Comparison of ENCODE assay signal across 20 cellular contexts in genomic region chr11:77630311-77630710, GRCh38. TPM values are rescaled to one million over a fixed set of nuclear protein-coding genes. Genes with fewer than 3 reads are reported as not detected.
DNase-seq lines count a peak whose midpoint lies in the region; ATAC-seq and TF ChIP-seq lines count a peak whose summit lies in the region.
"Had no signal": no experiment of that assay in that cellular context is flagged by ENCODE, and none has a peak within 500 bp of the region (broad histone marks: within the 10 kb centered on the region; RNA-seq: fewer than 3 reads in every experiment).

No MANE protein-coding gene starts in this region.

- peaks cover 72% of the 10 kb centered on the region for H3K79me2 ChIP-seq in osteoblast (ENCODE audit: insufficient read depth, low read length)

- peaks cover 50% of the 10 kb centered on the region for H3K4me1 Mint-ChIP-seq in activated T-cell treated with anti-CD3 and anti-CD28 coated beads, Interleukin-2, amount 50 U/mL, for 24 hours (ENCODE audit: low read depth)
- H3K4me1 Mint-ChIP-seq in activated T-cell treated with anti-CD3 and anti-CD28 coated beads, Interleukin-2, amount 50 U/mL, for 4 hours (ENCODE audit: low read depth): peaks cover 35% of the 10 kb centered on the region

- no peaks in the 10 kb centered on the region for H3K27me3 Mint-ChIP-seq in activated T-cell treated with anti-CD3 and anti-CD28 coated beads, Interleukin-2, amount 50 U/mL, for 24 hours
- H3K27me3 Mint-ChIP-seq in activated T-cell treated with anti-CD3 and anti-CD28 coated beads, Interleukin-2, amount 50 U/mL, for 4 hours (ENCODE audit: low read depth): no peaks in the 10 kb centered on the region

- H3K36me3 Mint-ChIP-seq in activated T-cell treated with anti-CD3 and anti-CD28 coated beads, Interleukin-2, amount 50 U/mL, for 24 hours (ENCODE audit: low read depth): peaks cover 83% of the 10 kb centered on the region
- H3K36me3 Mint-ChIP-seq in activated T-cell treated with anti-CD3 and anti-CD28 coated beads, Interleukin-2, amount 50 U/mL, for 4 hours (ENCODE audit: insufficient read depth): peaks cover 12% of the 10 kb centered on the region

- H2AFZ ChIP-seq in osteoblast (ENCODE audit: low read length): no peak overlapping the region

- H3K36me3 ChIP-seq in osteoblast (ENCODE audit: insufficient read depth, low read length) (peaks cover 17% of the 10 kb centered on the region), testis (ENCODE audit: low read depth, missing control alignments) (no peaks in the 10 kb centered on the region)
- H3K36me3 ChIP-seq: ovary had no signal

- peak overlapping the region; percentile 72 for H3K27ac Mint-ChIP-seq in activated T-cell treated with anti-CD3 and anti-CD28 coated beads, Interleukin-2, amount 50 U/mL, for 24 hours

- DNase-seq in activated T-cell treated with anti-CD3 and anti-CD28 coated beads, Interleukin-2, amount 50 U/mL, for 24 hours: no peak
- DNase-seq in activated T-cell treated with anti-CD3 and anti-CD28 coated beads, Interleukin-2, amount 50 U/mL, for 4 hours: no peak
- DNase-seq in amniotic epithelial cell (ENCODE audit: low read depth) (peak; percentile 35), osteoblast (ENCODE audit: insufficient read length, low spot score, missing footprints) (no peak), testis (no peak), NCI-H187 (lab: John Stamatoyannopoulos, UW) (no peak)
- DNase-seq: activated gamma-delta T cell treated with Interleukin-2 at 50 U/mL for 16 hours, anterior cingulate cortex, dermis blood vessel endothelial cell, DMS153, GDM1, glutamatergic neuron, mammary epithelial cell, NCI-H1694 treated with DMSO at 0.1 percent for 48 hours, ovary, right cardiac atrium had no signal

- intact Hi-C loops in testis (cut with DNase I; ENCODE audit: low total_unique reads): no loop called here

- H3K4me2 ChIP-seq in osteoblast (ENCODE audit: insufficient read depth, low read length): peak overlapping the region; percentile 6

- WGBS in testis, 2 donors: 75 to 76% methylated on average over 4 of the region's 4 CpGs

- no peak for TF ChIP-seq CTCF in osteoblast (IDR thresholded peaks at IDR 0.05; ENCODE audit: extremely low read depth, low read depth, low read length)
- TF ChIP-seq CTCF in testis (IDR thresholded peaks at IDR 0.05): no peak

- H3K27ac ChIP-seq in osteoblast (ENCODE audit: low read depth, low read length) (peak overlapping the region; percentile 11), testis (no peak overlapping the region)
- H3K27ac ChIP-seq: cardiac muscle cell, ovary had no signal

- H4K20me1 ChIP-seq in osteoblast (ENCODE audit: insufficient read depth, low read length): peaks cover 3% of the 10 kb centered on the region

- H3K27me3 ChIP-seq in osteoblast (ENCODE audit: insufficient read depth, low read length) (no peaks in the 10 kb centered on the region), testis (no peaks in the 10 kb centered on the region)
- H3K27me3 ChIP-seq: cardiac muscle cell, ovary had no signal

- no peak for TF ChIP-seq POLR2A in testis (IDR thresholded peaks at IDR 0.05)

- H3K4me3 ChIP-seq in osteoblast (ENCODE audit: insufficient read depth, low read length) (no peak overlapping the region), testis (no peak overlapping the region)
- H3K4me3 ChIP-seq: cardiac muscle cell, HAP-1, ovary had no signal

- peak overlapping the region; percentile 48 for H3K4me3 Mint-ChIP-seq in activated T-cell treated with anti-CD3 and anti-CD28 coated beads, Interleukin-2, amount 50 U/mL, for 24 hours
- no peak overlapping the region for H3K4me3 Mint-ChIP-seq in activated T-cell treated with anti-CD3 and anti-CD28 coated beads, Interleukin-2, amount 50 U/mL, for 4 hours

- no peaks in the 10 kb centered on the region for H3K9me3 Mint-ChIP-seq in activated T-cell treated with anti-CD3 and anti-CD28 coated beads, Interleukin-2, amount 50 U/mL, for 24 hours
- H3K9me3 Mint-ChIP-seq in activated T-cell treated with anti-CD3 and anti-CD28 coated beads, Interleukin-2, amount 50 U/mL, for 4 hours: no peaks in the 10 kb centered on the region

- H3K9me3 ChIP-seq in osteoblast (ENCODE audit: low read depth, low read length) (no peaks in the 10 kb centered on the region), testis (no peaks in the 10 kb centered on the region)
- H3K9me3 ChIP-seq: HAP-1, ovary had no signal

- peaks cover 11% of the 10 kb centered on the region for H3K4me1 ChIP-seq in osteoblast (ENCODE audit: insufficient read depth, low read length)
- H3K4me1 ChIP-seq in testis: no peaks in the 10 kb centered on the region

- ATAC-seq in activated T-cell treated with anti-CD3 and anti-CD28 coated beads, Interleukin-2, amount 50 U/mL, for 4 hours: no peak
- ATAC-seq in GM21529 (IDR thresholded peaks at IDR 0.05; ENCODE audit: unreplicated experiment) (peak; percentile 14), HG03571 (IDR thresholded peaks at IDR 0.05; ENCODE audit: unreplicated experiment) (no peak)
- ATAC-seq: right cardiac atrium had no signal

RNA-seq across cellular contexts. Expression of gene CLNS1A, which starts 7.3 kb away (rescaled TPM):
- 100 to 1,000 TPM; 145 to 159 (median 153) TPM for total RNA-seq in activated T-cell treated with anti-CD3 and anti-CD28 coated beads, Interleukin-2, amount 50 U/mL, for 4 hours
- total RNA-seq in osteoblast (84.9 and 85.8 TPM in 2 replicates), testis (10 to 100 TPM; 42.6 to 92.6 TPM)
- polyA plus RNA-seq in testis (ENCODE audit: insufficient read depth, low read depth, low replicate concordance): 101 TPM

RNA-seq across cellular contexts. Expression of gene AQP11, which starts 40.6 kb away (rescaled TPM):
- total RNA-seq in activated T-cell treated with anti-CD3 and anti-CD28 coated beads, Interleukin-2, amount 50 U/mL, for 4 hours: under 1 TPM; 0.22 to 0.33 (median 0.26) TPM
- total RNA-seq in osteoblast (2.9 and 4.4 TPM in 2 replicates), testis (10 to 100 TPM; 16.0 to 21.1 TPM)
- 14.5 TPM for polyA plus RNA-seq in testis (ENCODE audit: insufficient read depth, low read depth, low replicate concordance)
